Comparison of ENCODE assay signal across 1 cellular context in genomic region chr15:76056931-76057330, GRCh38.
A peak's percentile ranks its signal among the peaks of the same experiment; 100 is the strongest.
TF ChIP-seq lines count a peak whose summit lies in the region.

No MANE protein-coding gene starts in this region.

TF ChIP-seq in GM12878, 131 proteins besides CTCF, POLR2A, EP300 and RAD21 (continued from another document):
- TF ChIP-seq, protein P1, sequence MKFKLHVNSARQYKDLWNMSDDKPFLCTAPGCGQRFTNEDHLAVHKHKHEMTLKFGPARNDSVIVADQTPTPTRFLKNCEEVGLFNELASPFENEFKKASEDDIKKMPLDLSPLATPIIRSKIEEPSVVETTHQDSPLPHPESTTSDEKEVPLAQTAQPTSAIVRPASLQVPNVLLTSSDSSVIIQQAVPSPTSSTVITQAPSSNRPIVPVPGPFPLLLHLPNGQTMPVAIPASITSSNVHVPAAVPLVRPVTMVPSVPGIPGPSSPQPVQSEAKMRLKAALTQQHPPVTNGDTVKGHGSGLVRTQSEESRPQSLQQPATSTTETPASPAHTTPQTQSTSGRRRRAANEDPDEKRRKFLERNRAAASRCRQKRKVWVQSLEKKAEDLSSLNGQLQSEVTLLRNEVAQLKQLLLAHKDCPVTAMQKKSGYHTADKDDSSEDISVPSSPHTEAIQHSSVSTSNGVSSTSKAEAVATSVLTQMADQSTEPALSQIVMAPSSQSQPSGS (IDR thresholded peaks at IDR 0.05; ENCODE audit: low read length) = 0 out of 2 replicates have a peak, but pooled peaks have one; percentile 18
- TF ChIP-seq HSF1 (IDR thresholded peaks at IDR 0.05; ENCODE audit: low read depth, low read length) (no peak), IKZF1 (conservative IDR thresholded peaks at IDR 0.05) (peak; percentile 90), TBL1XR1 (IDR thresholded peaks at IDR 0.05; ENCODE audit: low read depth, low read length) (no peak), RCOR1 (conservative IDR thresholded peaks at IDR 0.05; ENCODE audit: low read depth, low read length) (0 out of 2 replicates have a peak, but pooled peaks have one; percentile 39), RUNX3 (IDR thresholded peaks at IDR 0.05; ENCODE audit: low read length) (peak; percentile 82), MEF2A (IDR thresholded peaks at IDR 0.05; ENCODE audit: insufficient read depth, low read depth, low read length) (peak; percentile 85), BMI1 (IDR thresholded peaks at IDR 0.05; ENCODE audit: borderline replicate concordance) (peak; percentile 32; the same call in 1 of the 2 replicates), SPI1 (IDR thresholded peaks at IDR 0.05; ENCODE audit: borderline replicate concordance, insufficient read depth, low read depth, low read length) (peak; percentile 98), JUNB (IDR thresholded peaks at IDR 0.05) (peak; percentile 46; the same call in 1 of the 2 replicates), BHLHE40 (IDR thresholded peaks at IDR 0.05; ENCODE audit: borderline replicate concordance in 1 of 2, low read depth in 2 of 2, low read length in 1 of 2) (peak; percentile 69 to 83; a peak in 3 of 4 replicates), IRF4 (IDR thresholded peaks at IDR 0.05; ENCODE audit: low read depth, low read length) (0 out of 2 replicates have a peak, but pooled peaks have one; percentile 56), SRF (IDR thresholded peaks at IDR 0.05; ENCODE audit: low read depth in 2 of 2, low read length in 2 of 2) (0 out of 4 replicates have a peak, but pooled peaks of 1 of the 2 experiments have one; percentile 17), STAT3 (IDR thresholded peaks at IDR 0.05; ENCODE audit: low read depth, low read length) (peak; percentile 86; the same call in 1 of the 2 replicates), PAX5 (IDR thresholded peaks at IDR 0.05; ENCODE audit: borderline replicate concordance, low read depth, low read length) (peak; percentile 47; the same call in 1 of the 2 replicates), ATF7 (IDR thresholded peaks at IDR 0.05; ENCODE audit: low read depth) (peak; percentile 40; the same call in 1 of the 2 replicates), MTA2 (IDR thresholded peaks at IDR 0.05; ENCODE audit: low read depth) (peak; percentile 89), HDAC2 (IDR thresholded peaks at IDR 0.05) (no peak), CREB1 (IDR thresholded peaks at IDR 0.05; ENCODE audit: low read depth) (no peak), TAF1 (IDR thresholded peaks at IDR 0.05; ENCODE audit: borderline replicate concordance, low read depth, low read length) (no peak), RELB (IDR thresholded peaks at IDR 0.05; ENCODE audit: low read depth) (peak; percentile 91), FOXM1 (IDR thresholded peaks at IDR 0.05; ENCODE audit: low read depth, low read length) (peak; percentile 27; the same call in 1 of the 2 replicates), ZNF274 (IDR thresholded peaks at IDR 0.05; ENCODE audit: insufficient read depth, insufficient read length) (no peak), DPF2 (IDR thresholded peaks at IDR 0.05) (peak; percentile 88), IKZF2 (IDR thresholded peaks at IDR 0.05) (peak; percentile 90 to 92), NFIC (IDR thresholded peaks at IDR 0.05; ENCODE audit: low read depth, low read length) (peak; percentile 71), GATAD2B (conservative IDR thresholded peaks at IDR 0.05; ENCODE audit: low read depth) (0 out of 2 replicates have a peak, but pooled peaks have one; percentile 37), ZNF24 (IDR thresholded peaks at IDR 0.05) (peak; percentile 42; the same call in 1 of the 2 replicates), ZNF384 (IDR thresholded peaks at IDR 0.05; ENCODE audit: borderline replicate concordance, low read depth, low read length) (peak; percentile 57; the same call in 1 of the 2 replicates), EED (IDR thresholded peaks at IDR 0.05; ENCODE audit: low read depth) (peak; percentile 71; the same call in 1 of the 2 replicates), PML (IDR thresholded peaks at IDR 0.05; ENCODE audit: low read length) (peak; percentile 36; the same call in 1 of the 2 replicates), TARDBP (IDR thresholded peaks at IDR 0.05; ENCODE audit: borderline replicate concordance) (no peak), MEF2B (IDR thresholded peaks at IDR 0.05; ENCODE audit: partially characterized antibody, poor library complexity, severe bottlenecking) (peak; percentile 82), BCL11A (IDR thresholded peaks at IDR 0.05; ENCODE audit: low read depth, low read length) (peak; percentile 61; the same call in 1 of the 2 replicates)
- TF ChIP-seq, protein P2, sequence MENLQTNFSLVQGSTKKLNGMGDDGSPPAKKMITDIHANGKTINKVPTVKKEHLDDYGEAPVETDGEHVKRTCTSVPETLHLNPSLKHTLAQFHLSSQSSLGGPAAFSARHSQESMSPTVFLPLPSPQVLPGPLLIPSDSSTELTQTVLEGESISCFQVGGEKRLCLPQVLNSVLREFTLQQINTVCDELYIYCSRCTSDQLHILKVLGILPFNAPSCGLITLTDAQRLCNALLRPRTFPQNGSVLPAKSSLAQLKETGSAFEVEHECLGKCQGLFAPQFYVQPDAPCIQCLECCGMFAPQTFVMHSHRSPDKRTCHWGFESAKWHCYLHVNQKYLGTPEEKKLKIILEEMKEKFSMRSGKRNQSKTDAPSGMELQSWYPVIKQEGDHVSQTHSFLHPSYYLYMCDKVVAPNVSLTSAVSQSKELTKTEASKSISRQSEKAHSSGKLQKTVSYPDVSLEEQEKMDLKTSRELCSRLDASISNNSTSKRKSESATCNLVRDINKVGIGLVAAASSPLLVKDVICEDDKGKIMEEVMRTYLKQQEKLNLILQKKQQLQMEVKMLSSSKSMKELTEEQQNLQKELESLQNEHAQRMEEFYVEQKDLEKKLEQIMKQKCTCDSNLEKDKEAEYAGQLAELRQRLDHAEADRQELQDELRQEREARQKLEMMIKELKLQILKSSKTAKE (IDR thresholded peaks at IDR 0.05; ENCODE audit: low read depth, poor library complexity, severe bottlenecking) = peak; percentile 67
- TF ChIP-seq, protein P3, sequence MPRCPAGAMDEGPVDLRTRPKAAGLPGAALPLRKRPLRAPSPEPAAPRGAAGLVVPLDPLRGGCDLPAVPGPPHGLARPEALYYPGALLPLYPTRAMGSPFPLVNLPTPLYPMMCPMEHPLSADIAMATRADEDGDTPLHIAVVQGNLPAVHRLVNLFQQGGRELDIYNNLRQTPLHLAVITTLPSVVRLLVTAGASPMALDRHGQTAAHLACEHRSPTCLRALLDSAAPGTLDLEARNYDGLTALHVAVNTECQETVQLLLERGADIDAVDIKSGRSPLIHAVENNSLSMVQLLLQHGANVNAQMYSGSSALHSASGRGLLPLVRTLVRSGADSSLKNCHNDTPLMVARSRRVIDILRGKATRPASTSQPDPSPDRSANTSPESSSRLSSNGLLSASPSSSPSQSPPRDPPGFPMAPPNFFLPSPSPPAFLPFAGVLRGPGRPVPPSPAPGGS (IDR thresholded peaks at IDR 0.05; ENCODE audit: borderline replicate concordance, insufficient read depth, low read depth, low read length, poor library complexity, severe bottlenecking) = no peak
- TF ChIP-seq, protein P4, sequence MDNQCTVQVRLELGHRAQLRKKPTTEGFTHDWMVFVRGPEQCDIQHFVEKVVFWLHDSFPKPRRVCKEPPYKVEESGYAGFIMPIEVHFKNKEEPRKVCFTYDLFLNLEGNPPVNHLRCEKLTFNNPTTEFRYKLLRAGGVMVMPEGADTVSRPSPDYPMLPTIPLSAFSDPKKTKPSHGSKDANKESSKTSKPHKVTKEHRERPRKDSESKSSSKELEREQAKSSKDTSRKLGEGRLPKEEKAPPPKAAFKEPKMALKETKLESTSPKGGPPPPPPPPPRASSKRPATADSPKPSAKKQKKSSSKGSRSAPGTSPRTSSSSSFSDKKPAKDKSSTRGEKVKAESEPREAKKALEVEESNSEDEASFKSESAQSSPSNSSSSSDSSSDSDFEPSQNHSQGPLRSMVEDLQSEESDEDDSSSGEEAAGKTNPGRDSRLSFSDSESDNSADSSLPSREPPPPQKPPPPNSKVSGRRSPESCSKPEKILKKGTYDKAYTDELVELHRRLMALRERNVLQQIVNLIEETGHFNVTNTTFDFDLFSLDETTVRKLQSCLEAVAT (IDR thresholded peaks at IDR 0.05) = 0 out of 2 replicates have a peak, but pooled peaks have one; percentile 34
- TF ChIP-seq, protein P5, sequence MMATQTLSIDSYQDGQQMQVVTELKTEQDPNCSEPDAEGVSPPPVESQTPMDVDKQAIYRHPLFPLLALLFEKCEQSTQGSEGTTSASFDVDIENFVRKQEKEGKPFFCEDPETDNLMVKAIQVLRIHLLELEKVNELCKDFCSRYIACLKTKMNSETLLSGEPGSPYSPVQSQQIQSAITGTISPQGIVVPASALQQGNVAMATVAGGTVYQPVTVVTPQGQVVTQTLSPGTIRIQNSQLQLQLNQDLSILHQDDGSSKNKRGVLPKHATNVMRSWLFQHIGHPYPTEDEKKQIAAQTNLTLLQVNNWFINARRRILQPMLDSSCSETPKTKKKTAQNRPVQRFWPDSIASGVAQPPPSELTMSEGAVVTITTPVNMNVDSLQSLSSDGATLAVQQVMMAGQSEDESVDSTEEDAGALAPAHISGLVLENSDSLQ (IDR thresholded peaks at IDR 0.05) = peak; percentile 49
- TF ChIP-seq, protein P6, sequence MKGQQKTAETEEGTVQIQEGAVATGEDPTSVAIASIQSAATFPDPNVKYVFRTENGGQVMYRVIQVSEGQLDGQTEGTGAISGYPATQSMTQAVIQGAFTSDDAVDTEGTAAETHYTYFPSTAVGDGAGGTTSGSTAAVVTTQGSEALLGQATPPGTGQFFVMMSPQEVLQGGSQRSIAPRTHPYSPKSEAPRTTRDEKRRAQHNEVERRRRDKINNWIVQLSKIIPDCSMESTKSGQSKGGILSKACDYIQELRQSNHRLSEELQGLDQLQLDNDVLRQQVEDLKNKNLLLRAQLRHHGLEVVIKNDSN (IDR thresholded peaks at IDR 0.05; ENCODE audit: borderline replicate concordance, extremely low read length, insufficient read depth, low read depth, low read length) = no peak
- TF ChIP-seq, protein P7, sequence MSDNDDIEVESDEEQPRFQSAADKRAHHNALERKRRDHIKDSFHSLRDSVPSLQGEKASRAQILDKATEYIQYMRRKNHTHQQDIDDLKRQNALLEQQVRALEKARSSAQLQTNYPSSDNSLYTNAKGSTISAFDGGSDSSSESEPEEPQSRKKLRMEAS (IDR thresholded peaks at IDR 0.05; ENCODE audit: low read depth, low read length) = no peak
